In genomic region chr2:173982182-173982714, GRCh38 we compare ENCODE assay signal across 17 cellular contexts. TPM values are rescaled to one million over a fixed set of nuclear protein-coding genes. Genes with fewer than 3 reads are reported as not detected.
DNase-seq lines count a peak whose midpoint lies in the region; ATAC-seq and TF ChIP-seq lines count a peak whose summit lies in the region.
"Had no signal": no experiment of that assay in that cellular context is flagged by ENCODE, and none has a peak within 500 bp of the region (broad histone marks: within the 10 kb centered on the region; RNA-seq: fewer than 3 reads in every experiment).

No MANE protein-coding gene starts in this region.

- POLR2A ChIA-PET in IMR-90 (lab: Charles Lee; ENCODE audit: unreplicated experiment), result interaction anchor here (1.0 kb wide), 1 partner anchor 20 kb away, joined by 4 read pairs; no protein-coding TSS in a partner anchor

- DNase-seq in IMR-90, result no peak
- DNase-seq in breast epithelium (ENCODE audit: low spot score in 2 of 2), result no peak
- DNase-seq in osteoblast (ENCODE audit: insufficient read length, low spot score, missing footprints), result no peak
- no peak for DNase-seq in brain microvascular endothelial cell
- no peak for DNase-seq in GOT3 (lab: John Stamatoyannopoulos, UW)
- DNase-seq in sigmoid colon, result no peak
- DNase-seq: activated CD4-positive, alpha-beta T cell treated with anti-CD3 and anti-CD28 coated beads for 1 hour; activated CD8-positive, alpha-beta memory T cell treated with anti-CD3 and anti-CD28 coated beads, Interleukin-2, amount 50 U/mL, for 4 hours; activated naive CD4-positive, alpha-beta T cell treated with anti-CD3 and anti-CD28 coated beads for 36 hours; erythroblast; gastrocnemius medialis; kidney glomerular epithelial cell; NCI-H2029 treated with DMSO at 0.1 percent for 48 hours had no signal

- no peaks in the 10 kb centered on the region for H3K79me1 ChIP-seq in IMR-90 (ENCODE audit: low read depth in 1 of 2, low read length in 2 of 2)

- peak overlapping the region; percentile 76 for H3K14ac ChIP-seq in IMR-90 (replicated peaks; ENCODE audit: low read depth, low read length)

- H3K56ac ChIP-seq in IMR-90 (ENCODE audit: extremely low read depth, insufficient read depth, low read length), result no peak overlapping the region

- no TSS peak for BruUV-seq in IMR-90 (replicated peaks; lab: Mats Ljungman, UMichigan)

- CTCF ChIA-PET in IMR-90 (lab: Yijun Ruan, JAX), result no interaction called here

- in situ Hi-C loops in IMR-90 (cut with MboI; ENCODE audit: low sequenced_read_pairs) (no loop called here), brain microvascular endothelial cell (cut with HindIII; ENCODE audit: low pct_ligation_motif_present, low sequenced_read_pairs) (no loop called here)

- H2AK5ac ChIP-seq in IMR-90 (ENCODE audit: low read depth, low read length), result no peak overlapping the region

- peaks cover 31% of the 10 kb centered on the region for H3K4me1 ChIP-seq in ACC112 (ENCODE audit: control insufficient read depth, insufficient read depth, low read length, unreplicated experiment)
- H3K4me1 ChIP-seq in IMR-90 (ENCODE audit: control insufficient read depth, insufficient read depth, low read length), result peaks cover 17% of the 10 kb centered on the region
- H3K4me1 ChIP-seq in breast epithelium, result peaks cover 14 to 30% of the 10 kb centered on the region in 2 donors
- peaks cover 28% of the 10 kb centered on the region for H3K4me1 ChIP-seq in osteoblast (ENCODE audit: insufficient read depth, low read length)
- peaks cover 0 to 22% (median 4%) of the 10 kb centered on the region in 4 donors for H3K4me1 ChIP-seq in sigmoid colon

- peak overlapping the region; percentile 49 for H3K4ac ChIP-seq in IMR-90 (ENCODE audit: low read depth, low read length)

- intact Hi-C loops in IMR-90 (cut with micrococcal nuclease), result no loop called here
- intact Hi-C loops in breast epithelium (cut with DNase I; ENCODE audit: low total_unique reads), result no loop called here
- intact Hi-C loops in sigmoid colon (cut with DNase I), result no loop called here

- peak overlapping the region in 1 of 2 experiments; percentile 81; a peak in 1 of 4 replicates for H4K8ac ChIP-seq in IMR-90 (ENCODE audit: low read depth in 2 of 2, low read length in 2 of 2)

- peak overlapping the region; percentile 82 for H2BK20ac ChIP-seq in IMR-90 (ENCODE audit: low read depth, low read length)

- H2AFZ ChIP-seq in ACC112 (ENCODE audit: low read length, unreplicated experiment) (no peak overlapping the region), IMR-90 (replicated peaks; ENCODE audit: low read length, poor library complexity) (peak overlapping the region; percentile 65), osteoblast (ENCODE audit: low read length) (no peak overlapping the region)

- no peak for ATAC-seq in IMR-90 (ENCODE audit: low read depth)
- ATAC-seq: gastrocnemius medialis; natural killer cell treated with Interleukin-12 subunit alpha and Interleukin-12 subunit beta and Interleukin-15 and Interleukin-18, amount 100 ng/mL, for 72 hours had no signal

- no peak overlapping the region; the same call in 1 of the 2 replicates for H4K91ac ChIP-seq in IMR-90 (ENCODE audit: insufficient read depth, low read depth, low read length)

- peak overlapping the region; percentile 42 for H4K5ac ChIP-seq in IMR-90 (ENCODE audit: low read depth, low read length)

- 0 out of 2 replicates have a peak overlapping the region, but pooled peaks have one; percentile 59 for H3K23ac ChIP-seq in IMR-90 (ENCODE audit: low read depth, low read length)

- H2AK9ac ChIP-seq in IMR-90 (replicated peaks; ENCODE audit: low read depth, low read length, poor library complexity), result peak overlapping the region; percentile 51

- TF ChIP-seq POLR2A in IMR-90 (IDR thresholded peaks at IDR 0.05; ENCODE audit: low read depth, low read length) (no peak), breast epithelium (IDR thresholded peaks at IDR 0.05) (no peak), sigmoid colon (IDR thresholded peaks at IDR 0.05) (no peak)

- peak overlapping the region; percentile 42 for H3K18ac ChIP-seq in IMR-90 (ENCODE audit: low read depth, low read length)

- peak overlapping the region; percentile 76 for H2BK120ac ChIP-seq in IMR-90 (ENCODE audit: low read depth, low read length)

- peak overlapping the region; percentile 60 for H3K27ac ChIP-seq in ACC112 (ENCODE audit: low read depth, low read length)
- peak overlapping the region; percentile 63; the same call in 1 of the 2 replicates for H3K27ac ChIP-seq in IMR-90 (ENCODE audit: insufficient read depth, low read length)
- H3K27ac ChIP-seq in breast epithelium, result peak overlapping the region; percentile 83 to 84
- no peak overlapping the region for H3K27ac ChIP-seq in osteoblast (ENCODE audit: low read depth, low read length)
- H3K27ac ChIP-seq in brain microvascular endothelial cell, result no peak overlapping the region
- H3K27ac ChIP-seq in sigmoid colon, result no peak overlapping the region
- H3K27ac ChIP-seq: gastrocnemius medialis had no signal

- TF ChIP-seq EP300 in sigmoid colon (IDR thresholded peaks at IDR 0.05), result no peak

- H3K79me2 ChIP-seq in ACC112 (ENCODE audit: control insufficient read depth, insufficient read depth, low read length, unreplicated experiment) (no peaks in the 10 kb centered on the region), osteoblast (ENCODE audit: insufficient read depth, low read length) (no peaks in the 10 kb centered on the region)

- H3K27me3 ChIP-seq in ACC112 (ENCODE audit: insufficient read depth, low read length) (no peaks in the 10 kb centered on the region), IMR-90 (ENCODE audit: control insufficient read depth, insufficient read depth, low read length) (no peaks in the 10 kb centered on the region), breast epithelium (no peaks in the 10 kb centered on the region), osteoblast (ENCODE audit: insufficient read depth, low read length) (no peaks in the 10 kb centered on the region), brain microvascular endothelial cell (replicated peaks) (no peaks in the 10 kb centered on the region), sigmoid colon (no peaks in the 10 kb centered on the region)
- H3K27me3 ChIP-seq: gastrocnemius medialis had no signal

- no peak overlapping the region for H2BK15ac ChIP-seq in IMR-90 (ENCODE audit: low read depth, low read length)

- H3K9me1 ChIP-seq in IMR-90 (ENCODE audit: insufficient read depth, low read length), result peaks cover 14% of the 10 kb centered on the region

- peak overlapping the region; percentile 21 for H2BK5ac ChIP-seq in IMR-90 (ENCODE audit: low read depth, low read length, poor library complexity, severe bottlenecking)

- no peak for TF ChIP-seq CTCF in IMR-90 (conservative IDR thresholded peaks at IDR 0.05; ENCODE audit: low read depth, low read length)
- no peak for TF ChIP-seq CTCF in breast epithelium (IDR thresholded peaks at IDR 0.05)
- TF ChIP-seq CTCF in osteoblast (IDR thresholded peaks at IDR 0.05; ENCODE audit: extremely low read depth, low read depth, low read length), result no peak
- TF ChIP-seq CTCF in brain microvascular endothelial cell (IDR thresholded peaks at IDR 0.05; ENCODE audit: low read depth, low read length, missing control alignments), result no peak
- TF ChIP-seq CTCF in sigmoid colon (IDR thresholded peaks at IDR 0.05), result no peak

- H3K9ac ChIP-seq in IMR-90 (ENCODE audit: low read depth, low read length), result no peak overlapping the region

- dilution Hi-C loops in IMR-90 (cut with HindIII; ENCODE audit: low sequenced_read_pairs, unreplicated experiment), result no loop called here

- H3K9me3 ChIP-seq in IMR-90 (ENCODE audit: control insufficient read depth, insufficient read depth, low read length) (no peaks in the 10 kb centered on the region), breast epithelium (no peaks in the 10 kb centered on the region), osteoblast (ENCODE audit: low read depth, low read length) (no peaks in the 10 kb centered on the region), sigmoid colon (no peaks in the 10 kb centered on the region)
- H3K9me3 ChIP-seq: gastrocnemius medialis had no signal

- TF ChIP-seq RAD21 in IMR-90 (IDR thresholded peaks at IDR 0.05; ENCODE audit: low read length), result no peak

- WGBS in IMR-90 (ENCODE audit: extremely low coverage in 2 of 2, insufficient read length in 1 of 2), 2 experiments, result no CpG with 5 or more reads among the region's 2 CpGs
- WGBS in sigmoid colon, 2 donors, result 94 to 96% methylated on average over 2 of the region's 2 CpGs

- no peak overlapping the region for H3K4me2 ChIP-seq in IMR-90 (ENCODE audit: low read depth, low read length)
- H3K4me2 ChIP-seq in osteoblast (ENCODE audit: insufficient read depth, low read length), result peak overlapping the region; percentile 30

- no peaks in the 10 kb centered on the region for H3K36me3 ChIP-seq in ACC112 (ENCODE audit: insufficient read depth, low read length)
- H3K36me3 ChIP-seq in IMR-90 (ENCODE audit: control insufficient read depth, insufficient read depth, low read length), result no peaks in the 10 kb centered on the region
- no peaks in the 10 kb centered on the region for H3K36me3 ChIP-seq in breast epithelium
- H3K36me3 ChIP-seq in osteoblast (ENCODE audit: insufficient read depth, low read length), result no peaks in the 10 kb centered on the region
- H3K36me3 ChIP-seq in brain microvascular endothelial cell (replicated peaks), result no peaks in the 10 kb centered on the region
- H3K36me3 ChIP-seq in sigmoid colon, result no peaks in the 10 kb centered on the region
- H3K36me3 ChIP-seq: gastrocnemius medialis had no signal

- H3K4me3 ChIP-seq in ACC112 (ENCODE audit: low read depth, low read length), result no peak overlapping the region
- H3K4me3 ChIP-seq in IMR-90 (ENCODE audit: insufficient read depth, low read depth, low read length), result no peak overlapping the region
- H3K4me3 ChIP-seq in breast epithelium, result no peak overlapping the region
- H3K4me3 ChIP-seq in osteoblast (ENCODE audit: insufficient read depth, low read length), result no peak overlapping the region
- H3K4me3 ChIP-seq in brain microvascular endothelial cell (ENCODE audit: low read depth, low read length), result no peak overlapping the region
- H3K4me3 ChIP-seq in sigmoid colon, result no peak overlapping the region
- H3K4me3 ChIP-seq: gastrocnemius medialis, K562, skin epidermis had no signal

- H4K20me1 ChIP-seq in IMR-90 (ENCODE audit: insufficient read depth, low read length) (no peaks in the 10 kb centered on the region), osteoblast (ENCODE audit: insufficient read depth, low read length) (no peaks in the 10 kb centered on the region)

TF ChIP-seq in IMR-90, 13 proteins besides CTCF, POLR2A, EP300 and RAD21 (continues in another document):
- no peak for TF ChIP-seq BHLHE40 (IDR thresholded peaks at IDR 0.05; ENCODE audit: low read depth, low read length)

RNA-seq across cellular contexts. Expression of gene SP3, which starts 17.1 kb away (rescaled TPM):
- total RNA-seq in IMR-90 (2012; rRNA removed) (136 and 137 TPM in 2 replicates), breast epithelium (100 to 1,000 TPM; 104 to 174 (median 134) TPM), osteoblast (113 and 122 TPM in 2 replicates), sigmoid colon (100 to 1,000 TPM in 3 of 4 donors, 10 to 100 TPM in 1; 67.9 to 120 (median 107) TPM)
- polyA plus RNA-seq in IMR-90 (2012; rRNA removed) (19.9 and 26.7 TPM in 2 replicates), sigmoid colon (10 to 100 TPM; 24.6 to 32.4 (median 25.0) TPM)
- polyA plus RNA-seq in IMR-90 (2012; cell fraction: cytosol; rRNA removed), result 4.2 and 6.6 TPM in 2 replicates
- 6.3 and 36.0 TPM in 2 replicates for polyA plus RNA-seq in IMR-90 (2012; cell fraction: nucleus; rRNA removed; ENCODE audit: low replicate concordance)

Comparison
In these comparisons a context has a peak if more than half of its experiments do, and no peak if none do; other contexts are left out.
1. H3K27ac ChIP-seq: peak in ACC112 (single experiment), IMR-90 (single experiment) and breast epithelium (2 of 2); none in osteoblast (single experiment), brain microvascular endothelial cell (single experiment) and sigmoid colon (0 of 4).